2 cellular contexts compared by ENCODE assay signal in the genomic region with DNA sequence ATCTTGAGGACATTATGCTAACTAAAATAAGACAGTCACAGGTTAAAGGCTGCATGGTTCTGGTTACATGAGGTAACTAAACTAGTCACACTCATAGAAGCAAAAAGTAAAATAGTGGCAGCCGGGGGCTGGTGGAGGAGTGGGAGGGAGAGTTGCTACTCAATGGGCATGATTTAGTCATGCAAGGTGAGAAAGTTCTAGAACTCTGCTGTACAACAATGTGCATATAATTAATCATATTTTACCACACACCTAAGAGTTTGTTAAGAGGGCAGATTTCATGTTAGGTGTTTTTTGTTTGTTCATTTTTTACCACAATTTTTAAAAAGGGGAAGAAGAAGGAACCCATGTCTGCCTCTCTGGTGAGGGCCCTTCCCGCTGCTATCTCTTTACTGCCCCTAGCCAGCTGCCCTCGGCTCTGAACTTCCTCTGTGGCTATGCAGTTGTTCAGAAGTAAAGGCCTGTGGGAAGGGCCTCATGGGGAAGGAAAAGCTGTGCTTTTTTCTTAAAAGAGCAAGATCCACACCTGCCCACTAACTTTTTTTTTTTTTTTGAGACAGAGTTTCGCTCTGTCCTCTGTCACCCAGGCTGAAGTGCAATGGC.
TF ChIP-seq lines count a peak whose summit lies in the region.

No MANE protein-coding gene starts in this region.

TF ChIP-seq in liver, 16 proteins besides CTCF, POLR2A, EP300 and RAD21:
- no peak for TF ChIP-seq TAF1 (conservative IDR thresholded peaks at IDR 0.05)
- TF ChIP-seq HNF4A (conservative IDR thresholded peaks at IDR 0.05) = no peak
- no peak for TF ChIP-seq RXRA (IDR thresholded peaks at IDR 0.05)
- TF ChIP-seq, protein P1, sequence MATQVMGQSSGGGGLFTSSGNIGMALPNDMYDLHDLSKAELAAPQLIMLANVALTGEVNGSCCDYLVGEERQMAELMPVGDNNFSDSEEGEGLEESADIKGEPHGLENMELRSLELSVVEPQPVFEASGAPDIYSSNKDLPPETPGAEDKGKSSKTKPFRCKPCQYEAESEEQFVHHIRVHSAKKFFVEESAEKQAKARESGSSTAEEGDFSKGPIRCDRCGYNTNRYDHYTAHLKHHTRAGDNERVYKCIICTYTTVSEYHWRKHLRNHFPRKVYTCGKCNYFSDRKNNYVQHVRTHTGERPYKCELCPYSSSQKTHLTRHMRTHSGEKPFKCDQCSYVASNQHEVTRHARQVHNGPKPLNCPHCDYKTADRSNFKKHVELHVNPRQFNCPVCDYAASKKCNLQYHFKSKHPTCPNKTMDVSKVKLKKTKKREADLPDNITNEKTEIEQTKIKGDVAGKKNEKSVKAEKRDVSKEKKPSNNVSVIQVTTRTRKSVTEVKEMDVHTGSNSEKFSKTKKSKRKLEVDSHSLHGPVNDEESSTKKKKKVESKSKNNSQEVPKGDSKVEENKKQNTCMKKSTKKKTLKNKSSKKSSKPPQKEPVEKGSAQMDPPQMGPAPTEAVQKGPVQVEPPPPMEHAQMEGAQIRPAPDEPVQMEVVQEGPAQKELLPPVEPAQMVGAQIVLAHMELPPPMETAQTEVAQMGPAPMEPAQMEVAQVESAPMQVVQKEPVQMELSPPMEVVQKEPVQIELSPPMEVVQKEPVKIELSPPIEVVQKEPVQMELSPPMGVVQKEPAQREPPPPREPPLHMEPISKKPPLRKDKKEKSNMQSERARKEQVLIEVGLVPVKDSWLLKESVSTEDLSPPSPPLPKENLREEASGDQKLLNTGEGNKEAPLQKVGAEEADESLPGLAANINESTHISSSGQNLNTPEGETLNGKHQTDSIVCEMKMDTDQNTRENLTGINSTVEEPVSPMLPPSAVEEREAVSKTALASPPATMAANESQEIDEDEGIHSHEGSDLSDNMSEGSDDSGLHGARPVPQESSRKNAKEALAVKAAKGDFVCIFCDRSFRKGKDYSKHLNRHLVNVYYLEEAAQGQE (IDR thresholded peaks at IDR 0.05) = no peak
- TF ChIP-seq NR2F2 (IDR thresholded peaks at IDR 0.05) = no peak
- no peak for TF ChIP-seq JUND (IDR thresholded peaks at IDR 0.05)
- no peak for TF ChIP-seq ATF3 (IDR thresholded peaks at IDR 0.05)
- no peak for TF ChIP-seq HNF4G (IDR thresholded peaks at IDR 0.05)
- TF ChIP-seq SP1 (IDR thresholded peaks at IDR 0.05) = no peak
- TF ChIP-seq YY1 (IDR thresholded peaks at IDR 0.05) = no peak
- no peak for TF ChIP-seq MAX (IDR thresholded peaks at IDR 0.05)
- TF ChIP-seq EGR1 (IDR thresholded peaks at IDR 0.05; ENCODE audit: low read depth in 2 of 2) = no peak
- no peak for TF ChIP-seq ZBTB33 (IDR thresholded peaks at IDR 0.05)
- no peak for TF ChIP-seq GABPA (IDR thresholded peaks at IDR 0.05 in 1 of 2, conservative IDR thresholded peaks at IDR 0.05 in 1 of 2)
- no peak for TF ChIP-seq FOXA2 (IDR thresholded peaks at IDR 0.05)
- TF ChIP-seq FOXA1 (IDR thresholded peaks at IDR 0.05) = no peak

TF ChIP-seq in HepG2, 621 proteins besides CTCF, POLR2A, EP300 and RAD21:
- TF ChIP-seq ZNF784 (CRISPR knock-in tag; IDR thresholded peaks at IDR 0.05; ENCODE audit: borderline replicate concordance) (no peak), ZNF629 (CRISPR knock-in tag; conservative IDR thresholded peaks at IDR 0.05) (no peak), MYNN (CRISPR knock-in tag; IDR thresholded peaks at IDR 0.05; ENCODE audit: low read depth) (no peak), NR2C2 (CRISPR knock-in tag; IDR thresholded peaks at IDR 0.05; ENCODE audit: borderline replicate concordance) (no peak), ZSCAN25 (CRISPR knock-in tag; IDR thresholded peaks at IDR 0.05) (no peak), ZNF737 (CRISPR knock-in tag; IDR thresholded peaks at IDR 0.05; ENCODE audit: borderline replicate concordance) (no peak), ZNF430 (CRISPR knock-in tag; IDR thresholded peaks at IDR 0.05) (no peak), ZNF230 (CRISPR knock-in tag; IDR thresholded peaks at IDR 0.05) (no peak), THRA (CRISPR knock-in tag; IDR thresholded peaks at IDR 0.05; ENCODE audit: borderline replicate concordance) (no peak), ARHGAP35 (CRISPR knock-in tag; IDR thresholded peaks at IDR 0.05; ENCODE audit: borderline replicate concordance) (no peak), NR2F2 (IDR thresholded peaks at IDR 0.05; ENCODE audit: borderline replicate concordance, low read depth) (no peak), ZBED4 (CRISPR knock-in tag; IDR thresholded peaks at IDR 0.05; ENCODE audit: borderline replicate concordance) (no peak), YEATS2 (CRISPR knock-in tag; IDR thresholded peaks at IDR 0.05; ENCODE audit: borderline replicate concordance) (no peak), HOXA7 (CRISPR knock-in tag; IDR thresholded peaks at IDR 0.05) (no peak), HOXA5 (CRISPR knock-in tag; IDR thresholded peaks at IDR 0.05) (no peak), ZNF280D (CRISPR knock-in tag; IDR thresholded peaks at IDR 0.05) (no peak)
